ENCODE assay signal across 12 cellular contexts in the genomic region with DNA sequence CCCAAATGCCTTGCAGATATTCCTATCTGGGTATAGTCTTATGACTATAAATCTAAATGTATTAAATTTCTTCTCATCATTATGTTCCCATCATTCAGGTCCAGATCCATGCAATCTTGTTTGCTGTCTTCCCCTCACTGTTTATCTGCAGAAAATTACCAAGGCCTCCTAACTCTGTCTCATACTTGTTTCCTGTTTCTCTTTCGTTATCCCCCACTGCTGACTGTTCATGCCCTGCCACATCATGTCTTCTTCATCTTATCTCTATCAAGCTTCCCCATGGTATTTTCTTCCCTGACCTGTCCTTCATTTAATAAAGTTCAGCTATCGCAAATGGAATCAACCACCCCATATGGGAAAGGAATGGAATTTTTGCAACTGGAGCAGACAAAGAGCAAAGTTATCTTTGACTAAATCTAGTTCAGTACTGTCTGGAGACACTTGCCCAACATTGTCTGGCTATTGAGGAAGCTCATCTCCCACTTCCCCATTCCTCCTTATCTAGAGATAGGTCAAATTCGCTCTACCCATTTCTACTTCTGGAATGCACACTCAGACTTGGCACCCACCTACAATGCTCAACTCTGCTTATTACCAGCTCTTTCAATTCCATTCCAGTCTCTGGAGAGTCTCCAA.
DNase-seq lines count a peak whose midpoint lies in the region; ATAC-seq, FAIRE-seq and TF ChIP-seq lines count a peak whose summit lies in the region.
"Had no signal": no experiment of that assay in that cellular context is flagged by ENCODE, and none has a peak within 500 bp of the region (broad histone marks: within the 10 kb centered on the region; RNA-seq: fewer than 3 reads in every experiment).

No MANE protein-coding gene starts in this region.

- FAIRE-seq in frontal cortex (lab: Jason Lieb, UNC) = no peak

- no peak overlapping the region for H3K27ac ChIP-seq in testis

- in situ Hi-C loops in GM13976 (cut with MboI; ENCODE audit: low sequenced_read_pairs, unreplicated experiment) = no loop called here

- H3K36me3 ChIP-seq in testis (ENCODE audit: low read depth, missing control alignments) = no peaks in the 10 kb centered on the region

- DNase-seq in GM12865 (ENCODE audit: low read depth) (peak; percentile 13), RPMI8226 (peak; percentile 12), left lobe of liver (ENCODE audit: low spot score) (no peak), testis (no peak), GM13976 (ENCODE audit: low spot score) (no peak), frontal cortex (ENCODE audit: low spot score in 2 of 2) (no peak)
- DNase-seq: activated naive CD8-positive, alpha-beta T cell treated with anti-CD3 and anti-CD28 coated beads for 36 hours; NCI-H187 treated with DMSO at 0.1 percent for 48 hours; stimulated activated CD4-positive, alpha-beta T cell treated with anti-CD3 and anti-CD28 coated beads, Interleukin-4, amount 100 ng/mL, for 24 hours; stimulated activated naive CD8-positive, alpha-beta T cell treated with anti-CD3 and anti-CD28 coated beads, Interleukin-15, Interleukin-2, amounts not matched to agents 100 U/mL and 50 U/mL, for 24 hours had no signal

- peak; percentile 74 for ATAC-seq in HG02798 (IDR thresholded peaks at IDR 0.05; ENCODE audit: poor library complexity, unreplicated experiment)
- ATAC-seq in left lobe of liver = peak; percentile 23
- no peak for ATAC-seq in HG02759 (IDR thresholded peaks at IDR 0.05; ENCODE audit: unreplicated experiment)
- ATAC-seq: stimulated activated naive CD8-positive, alpha-beta T cell treated with anti-CD3 and anti-CD28 coated beads, Interleukin-15, Interleukin-2, amounts not matched to agents 100 U/mL and 50 U/mL, for 24 hours had no signal

- H3K4me1 ChIP-seq in testis = no peaks in the 10 kb centered on the region

- no peaks in the 10 kb centered on the region for H3K9me3 ChIP-seq in testis

- intact Hi-C loops in testis (cut with DNase I; ENCODE audit: low total_unique reads) = no loop called here

- TF ChIP-seq POLR2A in testis (IDR thresholded peaks at IDR 0.05) = no peak

- TF ChIP-seq CTCF in GM12865 (IDR thresholded peaks at IDR 0.05; ENCODE audit: insufficient read depth, low read depth, low read length, missing control alignments) (no peak), testis (IDR thresholded peaks at IDR 0.05) (no peak), GM13976 (IDR thresholded peaks at IDR 0.05; ENCODE audit: borderline replicate concordance, control extremely low read depth, extremely low read depth, insufficient read depth, missing control alignments) (no peak)

- no peaks in the 10 kb centered on the region for H3K27me3 ChIP-seq in testis

- 79 to 87% methylated on average over 3 of the region's 3 CpGs for WGBS in testis, 2 donors

- no peak overlapping the region for H3K4me3 ChIP-seq in GM12865 (ENCODE audit: low read depth, low read length)
- H3K4me3 ChIP-seq in testis = no peak overlapping the region

Comparison
In these comparisons a context has a peak if more than half of its experiments do, and no peak if none do; other contexts are left out.
1. DNase-seq: peak in GM12865 (single experiment) and RPMI8226 (single experiment); none in left lobe of liver (single experiment), testis (single experiment), GM13976 (single experiment) and frontal cortex (0 of 2).